In the genomic region with DNA sequence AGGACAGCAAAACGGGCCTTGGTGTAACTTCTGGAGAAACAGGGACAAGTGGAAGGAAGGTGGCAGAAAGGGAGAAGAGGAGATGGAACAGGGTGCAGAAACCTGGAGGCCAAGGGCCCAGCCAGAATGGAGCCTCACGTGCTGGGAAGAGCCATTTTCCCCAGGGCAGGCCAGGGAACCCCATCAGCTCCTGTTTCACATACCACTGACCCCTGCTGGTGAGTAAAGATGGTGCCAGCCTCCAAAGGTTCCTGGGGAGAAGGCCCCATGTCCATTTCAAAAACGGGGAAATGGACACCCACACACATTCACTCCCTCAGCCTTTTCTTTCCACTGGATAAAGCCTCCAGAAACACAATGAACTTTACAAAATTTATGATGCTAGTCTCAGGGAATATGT, we compare ENCODE assay signal across 10 cellular contexts. TPM values are rescaled to one million over a fixed set of nuclear protein-coding genes. Genes with fewer than 3 reads are reported as not detected.
DNase-seq lines count a peak whose midpoint lies in the region; ATAC-seq and TF ChIP-seq lines count a peak whose summit lies in the region.
"Had no signal": no experiment of that assay in that cellular context is flagged by ENCODE, and none has a peak within 500 bp of the region (broad histone marks: within the 10 kb centered on the region; RNA-seq: fewer than 3 reads in every experiment).

No MANE protein-coding gene starts in this region.

- H3K4me3 ChIP-seq in CD4-positive, alpha-beta memory T cell (ENCODE audit: low read length in 2 of 2), result no peak overlapping the region
- no peak overlapping the region for H3K4me3 ChIP-seq in left lung

- H3K4me1 Mint-ChIP-seq in CD4-positive, alpha-beta memory T cell, result peaks cover 0 to 2% (median 0%) of the 10 kb centered on the region in 4 donors
- H3K4me1 Mint-ChIP-seq in activated T-helper 17 cell treated with anti-CD3 and anti-CD28 coated beads, Interleukin-2, amount 50 U/mL, for 72 hours, result no peaks in the 10 kb centered on the region
- peaks cover 21% of the 10 kb centered on the region for H3K4me1 Mint-ChIP-seq in activated T-helper 1 cell treated with anti-CD3 and anti-CD28 coated beads, Interleukin-12 subunit alpha, Interleukin-12 subunit beta, Interleukin-2, Interleukin-4 antibody, amounts not matched to agents 30 ng/mL and 10 ng/mL and 1 ng/mL, durations not matched to agents 14 hours and 24 hours and 36 hours (ENCODE audit: low read depth)

- H3K9me3 ChIP-seq in CD4-positive, alpha-beta memory T cell (ENCODE audit: control insufficient read depth in 1 of 2, low read length in 2 of 2), result no peaks in the 10 kb centered on the region
- no peaks in the 10 kb centered on the region for H3K9me3 ChIP-seq in left lung

- no peaks in the 10 kb centered on the region for H3K36me3 Mint-ChIP-seq in CD4-positive, alpha-beta memory T cell
- no peaks in the 10 kb centered on the region for H3K36me3 Mint-ChIP-seq in activated T-helper 17 cell treated with anti-CD3 and anti-CD28 coated beads, Interleukin-2, amount 50 U/mL, for 72 hours (ENCODE audit: low read depth)
- H3K36me3 Mint-ChIP-seq in activated T-helper 1 cell treated with anti-CD3 and anti-CD28 coated beads, Interleukin-12 subunit alpha, Interleukin-12 subunit beta, Interleukin-2, Interleukin-4 antibody, amounts not matched to agents 30 ng/mL and 10 ng/mL and 1 ng/mL, durations not matched to agents 14 hours and 24 hours and 36 hours (ENCODE audit: low read depth), result peaks cover 9% of the 10 kb centered on the region

- no peaks in the 10 kb centered on the region for H3K27me3 Mint-ChIP-seq in CD4-positive, alpha-beta memory T cell
- H3K27me3 Mint-ChIP-seq in activated T-helper 17 cell treated with anti-CD3 and anti-CD28 coated beads, Interleukin-2, amount 50 U/mL, for 72 hours, result no peaks in the 10 kb centered on the region
- no peaks in the 10 kb centered on the region for H3K27me3 Mint-ChIP-seq in activated T-helper 1 cell treated with anti-CD3 and anti-CD28 coated beads, Interleukin-12 subunit alpha, Interleukin-12 subunit beta, Interleukin-2, Interleukin-4 antibody, amounts not matched to agents 30 ng/mL and 10 ng/mL and 1 ng/mL, durations not matched to agents 14 hours and 24 hours and 36 hours (ENCODE audit: insufficient read depth)

- CTCF ChIA-PET in CD4-positive, alpha-beta memory T cell (lab: Charles Lee; ENCODE audit: partially characterized antibody), result interaction anchor here (0.9 to 2.2 kb wide), 7 partner anchors 9 to 857 kb away, joined by 3 to 5 read pairs (median 5); no protein-coding TSS in a partner anchor
- CTCF ChIA-PET in HEK293T (lab: Yijun Ruan, JAX), result interaction anchor here (0.6 kb wide), 1 partner anchor 13 kb away, joined by 3 read pairs; no protein-coding TSS in a partner anchor

- intact Hi-C loops in CD4-positive, alpha-beta memory T cell (cut with micrococcal nuclease), result loop anchor here (1.0 kb wide), 2 partner anchors 56 to 102 kb away; no protein-coding TSS in a partner anchor
- intact Hi-C loops in left lung (cut with DNase I), result no loop called here
- intact Hi-C loops in activated T-helper 1 cell treated with anti-CD3 and anti-CD28 coated beads, Interleukin-12 subunit alpha, Interleukin-12 subunit beta, Interleukin-2, Interleukin-4 antibody, amounts not matched to agents 30 ng/mL and 10 ng/mL and 1 ng/mL, durations not matched to agents 14 hours and 24 hours and 36 hours (cut with micrococcal nuclease), result no loop called here

- no peaks in the 10 kb centered on the region for H3K27me3 ChIP-seq in CD4-positive, alpha-beta memory T cell (ENCODE audit: insufficient read depth, low read length)
- no peaks in the 10 kb centered on the region for H3K27me3 ChIP-seq in left lung

- peak in 3 of 5 donors; percentile 17 to 21 (median 17) for DNase-seq in CD4-positive, alpha-beta memory T cell
- DNase-seq in HEK293T (ENCODE audit: extremely low spot score) (peak; percentile 53), left lung (no peak)
- no peak for DNase-seq in activated T-helper 1 cell treated with anti-CD3 and anti-CD28 coated beads, Interleukin-12 subunit alpha, Interleukin-12 subunit beta, Interleukin-2, Interleukin-4 antibody, amounts not matched to agents 30 ng/mL and 10 ng/mL and 1 ng/mL, durations not matched to agents 14 hours and 24 hours and 36 hours (ENCODE audit: low spot score)

- H3K27ac Mint-ChIP-seq in CD4-positive, alpha-beta memory T cell, result peak overlapping the region in 4 of 7 donors; percentile 17 to 71 (median 42)
- no peak overlapping the region for H3K27ac Mint-ChIP-seq in activated T-helper 17 cell treated with anti-CD3 and anti-CD28 coated beads, Interleukin-2, amount 50 U/mL, for 72 hours
- H3K27ac Mint-ChIP-seq in activated T-helper 1 cell treated with anti-CD3 and anti-CD28 coated beads, Interleukin-12 subunit alpha, Interleukin-12 subunit beta, Interleukin-2, Interleukin-4 antibody, amounts not matched to agents 30 ng/mL and 10 ng/mL and 1 ng/mL, durations not matched to agents 14 hours and 24 hours and 36 hours, result no peak overlapping the region
- H3K27ac Mint-ChIP-seq: dendritic cell treated with granulocyte-macrophage colony-stimulating factor and Interleukin-4, amounts not matched to agents 40 ng/mL and 50 ng/mL, for 4 days had no signal

- H3K36me3 ChIP-seq in CD4-positive, alpha-beta memory T cell (ENCODE audit: insufficient read depth, low read length), result no peaks in the 10 kb centered on the region
- no peaks in the 10 kb centered on the region for H3K36me3 ChIP-seq in left lung

- ATAC-seq in activated T-helper 17 cell treated with anti-CD3 and anti-CD28 coated beads, Interleukin-2, amount 50 U/mL, for 72 hours (replicated peaks), result peak; percentile 51
- peak; percentile 79 for ATAC-seq in left lung
- no peak for ATAC-seq in HG03521 (IDR thresholded peaks at IDR 0.05; ENCODE audit: unreplicated experiment)
- no peak for ATAC-seq in HG03139 (IDR thresholded peaks at IDR 0.05; ENCODE audit: unreplicated experiment)
- ATAC-seq in GM18520 (IDR thresholded peaks at IDR 0.05; ENCODE audit: unreplicated experiment), result no peak
- ATAC-seq: right cardiac atrium had no signal

- H3K27ac ChIP-seq in CD4-positive, alpha-beta memory T cell (ENCODE audit: low read depth, low read length), result no peak overlapping the region
- H3K27ac ChIP-seq in left lung, result no peak overlapping the region

- no peak overlapping the region for H3K4me3 Mint-ChIP-seq in CD4-positive, alpha-beta memory T cell
- H3K4me3 Mint-ChIP-seq in activated T-helper 17 cell treated with anti-CD3 and anti-CD28 coated beads, Interleukin-2, amount 50 U/mL, for 72 hours, result no peak overlapping the region
- no peak overlapping the region for H3K4me3 Mint-ChIP-seq in activated T-helper 1 cell treated with anti-CD3 and anti-CD28 coated beads, Interleukin-12 subunit alpha, Interleukin-12 subunit beta, Interleukin-2, Interleukin-4 antibody, amounts not matched to agents 30 ng/mL and 10 ng/mL and 1 ng/mL, durations not matched to agents 14 hours and 24 hours and 36 hours
- H3K4me3 Mint-ChIP-seq: dendritic cell treated with granulocyte-macrophage colony-stimulating factor and Interleukin-4, amounts not matched to agents 40 ng/mL and 50 ng/mL, for 4 days had no signal

- peak; percentile 20 to 61 for TF ChIP-seq CTCF in left lung (IDR thresholded peaks at IDR 0.05)

- H3K9me3 Mint-ChIP-seq in CD4-positive, alpha-beta memory T cell, result no peaks in the 10 kb centered on the region
- H3K9me3 Mint-ChIP-seq in activated T-helper 17 cell treated with anti-CD3 and anti-CD28 coated beads, Interleukin-2, amount 50 U/mL, for 72 hours, result no peaks in the 10 kb centered on the region
- no peaks in the 10 kb centered on the region for H3K9me3 Mint-ChIP-seq in activated T-helper 1 cell treated with anti-CD3 and anti-CD28 coated beads, Interleukin-12 subunit alpha, Interleukin-12 subunit beta, Interleukin-2, Interleukin-4 antibody, amounts not matched to agents 30 ng/mL and 10 ng/mL and 1 ng/mL, durations not matched to agents 14 hours and 24 hours and 36 hours
- H3K9me3 Mint-ChIP-seq: dendritic cell treated with granulocyte-macrophage colony-stimulating factor and Interleukin-4, amounts not matched to agents 40 ng/mL and 50 ng/mL, for 4 days had no signal

- POLR2A ChIA-PET in CD4-positive, alpha-beta memory T cell (lab: Charles Lee; ENCODE audit: partially characterized antibody), result interaction anchor here (0.9 to 3.6 kb wide), 3 partner anchors 56 to 60 kb away, joined by 3 to 18 read pairs (median 4); a partner anchor contains a TSS
- POLR2A ChIA-PET in HEK293T (lab: Yijun Ruan, JAX), result no interaction called here

- H3K4me1 ChIP-seq in CD4-positive, alpha-beta memory T cell (ENCODE audit: insufficient read depth, low read length), result no peaks in the 10 kb centered on the region
- peaks cover 0 to 8% of the 10 kb centered on the region in 2 donors for H3K4me1 ChIP-seq in left lung

TF ChIP-seq in HEK293T, 16 proteins besides CTCF, POLR2A, EP300 and RAD21:
- TF ChIP-seq SP1 (IDR thresholded peaks at IDR 0.05), result no peak
- no peak for TF ChIP-seq NFRKB (IDR thresholded peaks at IDR 0.05)
- TF ChIP-seq BHLHE40 (IDR thresholded peaks at IDR 0.05; ENCODE audit: borderline replicate concordance), result no peak
- TF ChIP-seq ELF4 (IDR thresholded peaks at IDR 0.05), result no peak
- TF ChIP-seq FOXK2 (IDR thresholded peaks at IDR 0.05), result no peak
- TF ChIP-seq SUZ12 (IDR thresholded peaks at IDR 0.05), result no peak
- TF ChIP-seq TARDBP (IDR thresholded peaks at IDR 0.05), result no peak
- TF ChIP-seq FOXA1 (IDR thresholded peaks at IDR 0.05), result no peak

RNA-seq across cellular contexts. Expression of a gene that starts 57.6 kb away (rescaled TPM):
- total RNA-seq in CD4-positive, alpha-beta memory T cell, result 10 to 100 TPM; 19.0 TPM
- polyA plus RNA-seq in CD4-positive, alpha-beta memory T cell, result 10 to 100 TPM; 40.4 to 56.7 TPM
- 10 to 100 TPM; 53.4 to 62.2 TPM for total RNA-seq in activated T-helper 17 cell treated with anti-CD3 and anti-CD28 coated beads, Interleukin-2, amount 50 U/mL, for 72 hours
- total RNA-seq in left lung, result 100 to 1,000 TPM; 102 to 135 TPM
- total RNA-seq in activated T-helper 1 cell treated with anti-CD3 and anti-CD28 coated beads, Interleukin-12 subunit alpha, Interleukin-12 subunit beta, Interleukin-2, Interleukin-4 antibody, amounts not matched to agents 30 ng/mL and 10 ng/mL and 1 ng/mL, durations not matched to agents 14 hours and 24 hours and 36 hours, result 68.5 and 71.6 TPM in 2 replicates

Comparison
In these comparisons a context has a peak if more than half of its experiments do, and no peak if none do; other contexts are left out.
1. DNase-seq: peak in CD4-positive, alpha-beta memory T cell (3 of 5) and HEK293T (single experiment); none in left lung (0 of 2) and activated T-helper 1 cell treated with anti-CD3 and anti-CD28 coated beads, Interleukin-12 subunit alpha, Interleukin-12 subunit beta, Interleukin-2, Interleukin-4 antibody, amounts not matched to agents 30 ng/mL and 10 ng/mL and 1 ng/mL, durations not matched to agents 14 hours and 24 hours and 36 hours (single experiment).
2. H3K27ac Mint-ChIP-seq: peak in CD4-positive, alpha-beta memory T cell (4 of 7); none in activated T-helper 17 cell treated with anti-CD3 and anti-CD28 coated beads, Interleukin-2, amount 50 U/mL, for 72 hours (single experiment) and activated T-helper 1 cell treated with anti-CD3 and anti-CD28 coated beads, Interleukin-12 subunit alpha, Interleukin-12 subunit beta, Interleukin-2, Interleukin-4 antibody, amounts not matched to agents 30 ng/mL and 10 ng/mL and 1 ng/mL, durations not matched to agents 14 hours and 24 hours and 36 hours (single experiment).
3. ATAC-seq: peak in activated T-helper 17 cell treated with anti-CD3 and anti-CD28 coated beads, Interleukin-2, amount 50 U/mL, for 72 hours (single experiment) and left lung (single experiment); none in HG03521 (single experiment), HG03139 (single experiment) and GM18520 (single experiment).